11 cellular contexts compared by ENCODE assay signal in genomic region chr11:44628730-44629361, GRCh38.
DNase-seq lines count a peak whose midpoint lies in the region; ATAC-seq and TF ChIP-seq lines count a peak whose summit lies in the region.
"Had no signal": no experiment of that assay in that cellular context is flagged by ENCODE, and none has a peak within 500 bp of the region (broad histone marks: within the 10 kb centered on the region; RNA-seq: fewer than 3 reads in every experiment).

No MANE protein-coding gene starts in this region.

- DNase-seq in 8988T (peak; percentile 6), mesenteric fat pad (ENCODE audit: low spot score) (peak; percentile 64), NCI-H524 (lab: John Stamatoyannopoulos, UW) (no peak), A673 (ENCODE audit: low spot score) (no peak)
- peak; percentile 1 to 33 for DNase-seq in activated naive CD4-positive, alpha-beta T cell treated with anti-CD3 and anti-CD28 coated beads, Interleukin-2, amount 50 U/mL, for 72 hours (ENCODE audit: low spot score in 2 of 2)
- DNase-seq: natural killer cell, small intestine, T-helper 9 cell had no signal

- H3K9me3 ChIP-seq in A673 (ENCODE audit: low read depth, low read length, poor library complexity, severe bottlenecking): no peaks in the 10 kb centered on the region

- H3K27ac Mint-ChIP-seq in activated naive CD4-positive, alpha-beta T cell treated with anti-CD3 and anti-CD28 coated beads, Interleukin-2, amount 50 U/mL, for 72 hours: peak overlapping the region in 1 of 2 donors; percentile 84
- H3K27ac Mint-ChIP-seq: natural killer cell had no signal

- H3K9me3 Mint-ChIP-seq in activated naive CD4-positive, alpha-beta T cell treated with anti-CD3 and anti-CD28 coated beads, Interleukin-2, amount 50 U/mL, for 72 hours: no peaks in the 10 kb centered on the region
- H3K9me3 Mint-ChIP-seq: natural killer cell had no signal

- POLR2A ChIA-PET in A673 (lab: Charles Lee; ENCODE audit: low non-redundant PET): no interaction called here

- CTCF ChIA-PET in A673 (lab: Charles Lee): no interaction called here

- H3K36me3 ChIP-seq in A673 (ENCODE audit: insufficient read depth, low read length, poor library complexity, severe bottlenecking): no peaks in the 10 kb centered on the region

- ATAC-seq in GM18498 (IDR thresholded peaks at IDR 0.05; ENCODE audit: unreplicated experiment) (peak; percentile 17), GM18867 (IDR thresholded peaks at IDR 0.05; ENCODE audit: unreplicated experiment) (no peak), HG03565 (IDR thresholded peaks at IDR 0.05; ENCODE audit: unreplicated experiment) (no peak)
- no peak for ATAC-seq in activated naive CD4-positive, alpha-beta T cell treated with anti-CD3 and anti-CD28 coated beads, Interleukin-2, amount 50 U/mL, for 72 hours
- ATAC-seq: natural killer cell had no signal

- no peaks in the 10 kb centered on the region for H3K36me3 Mint-ChIP-seq in activated naive CD4-positive, alpha-beta T cell treated with anti-CD3 and anti-CD28 coated beads, Interleukin-2, amount 50 U/mL, for 72 hours
- H3K36me3 Mint-ChIP-seq: natural killer cell had no signal

- no peak overlapping the region for H3K4me3 ChIP-seq in A673 (ENCODE audit: low read depth, low read length, poor library complexity, severe bottlenecking)

- no peaks in the 10 kb centered on the region for H3K27me3 ChIP-seq in A673 (replicated peaks; ENCODE audit: insufficient read depth, low read depth, low read length, poor library complexity)

- no peak for TF ChIP-seq CTCF in A673 (conservative IDR thresholded peaks at IDR 0.05; ENCODE audit: low read depth, low read length)

- peaks cover under 1% of the 10 kb centered on the region for H3K4me1 ChIP-seq in A673 (ENCODE audit: insufficient read depth, low read length, poor library complexity, severe bottlenecking)

- intact Hi-C loops in A673 (cut with micrococcal nuclease; ENCODE audit: unreplicated experiment): no loop called here

- BruUV-seq in A673 (replicated peaks; lab: Mats Ljungman, UMichigan): no TSS peak

- H3K27ac ChIP-seq in A673 (ENCODE audit: low read depth, low read length, poor library complexity, severe bottlenecking): no peak overlapping the region

Comparison
In these comparisons a context has a peak if more than half of its experiments do, and no peak if none do; other contexts are left out.
1. DNase-seq: peak in 8988T (single experiment), activated naive CD4-positive, alpha-beta T cell treated with anti-CD3 and anti-CD28 coated beads, Interleukin-2, amount 50 U/mL, for 72 hours (2 of 2) and mesenteric fat pad (single experiment); none in NCI-H524 (0 of 2) and A673 (single experiment).